Comparison of ENCODE assay signal across 16 cellular contexts in the genomic region with DNA sequence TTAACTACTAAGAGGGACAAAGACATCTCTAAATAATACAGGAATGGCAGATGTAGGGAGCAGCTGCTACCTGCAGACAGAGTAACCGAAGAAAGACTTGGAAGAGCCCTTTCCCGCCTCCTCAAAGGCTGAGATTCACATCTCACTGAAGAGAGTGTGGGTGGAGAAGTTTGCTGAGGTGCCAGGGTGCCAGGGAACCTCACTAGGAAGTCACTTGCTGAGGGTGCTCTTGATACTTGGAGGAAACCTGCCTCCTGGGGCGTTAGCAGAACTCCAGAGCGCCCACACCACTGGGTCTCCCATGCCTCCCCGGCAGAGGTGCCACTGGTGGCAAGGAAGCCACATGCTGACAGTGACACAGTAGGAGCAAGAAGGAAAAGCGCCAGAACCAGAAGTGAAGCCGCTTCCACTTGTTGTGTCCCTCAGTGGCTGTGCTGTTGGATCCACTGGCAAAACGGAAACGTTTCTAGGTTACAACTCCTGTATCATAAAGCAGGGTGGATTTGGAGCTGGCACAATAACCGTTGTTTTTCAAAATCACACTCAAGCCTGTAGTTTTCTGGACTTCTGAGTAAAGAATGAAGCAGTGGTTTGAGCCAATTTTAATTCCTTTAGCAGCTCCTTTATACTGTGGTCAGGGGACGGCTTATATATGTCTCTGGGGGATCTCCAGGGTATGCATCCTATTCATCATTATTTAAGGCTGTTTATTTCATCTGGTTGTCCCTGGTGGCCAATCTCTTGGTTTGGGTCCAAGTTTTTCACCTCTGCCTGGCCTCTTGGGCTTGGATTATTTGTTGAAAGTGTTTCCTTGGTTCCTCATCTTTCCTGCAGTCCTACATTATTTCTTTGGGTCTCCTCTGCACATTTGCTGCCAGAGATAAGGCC.
DNase-seq lines count a peak whose midpoint lies in the region; ATAC-seq and TF ChIP-seq lines count a peak whose summit lies in the region.
"Had no signal": no experiment of that assay in that cellular context is flagged by ENCODE, and none has a peak within 500 bp of the region (broad histone marks: within the 10 kb centered on the region; RNA-seq: fewer than 3 reads in every experiment).

No MANE protein-coding gene starts in this region.

- TF ChIP-seq POLR2A in erythroblast (IDR thresholded peaks at IDR 0.05; ENCODE audit: low read length), result no peak

- ATAC-seq in left ventricle myocardium superior, result peak; percentile 20
- ATAC-seq: activated naive CD8-positive, alpha-beta T cell treated with anti-CD3 and anti-CD28 coated beads, Interleukin-2, amount 50 U/mL, for 24 hours; lower lobe of right lung had no signal

- H3K79me2 ChIP-seq in mammary epithelial cell (ENCODE audit: insufficient read depth, low read length), result no peaks in the 10 kb centered on the region

- no peak for DNase-seq in left ventricle myocardium superior
- no peak for DNase-seq in right atrium auricular region (ENCODE audit: low spot score)
- no peak for DNase-seq in mammary epithelial cell
- DNase-seq in lung microvascular endothelial cell (ENCODE audit: low read depth in 2 of 2), result peak; percentile 6 to 75
- DNase-seq in tibial artery, result no peak
- DNase-seq in NOMO-1 treated with DMSO at 0.1 percent for 48 hours (lab: John Stamatoyannopoulos, UW; ENCODE audit: unreplicated experiment), result no peak
- no peak for DNase-seq in erythroblast (lab: John Stamatoyannopoulos, UW)
- no peak for DNase-seq in T-helper 1 cell
- DNase-seq: activated CD4-positive, alpha-beta T cell treated with anti-CD3 and anti-CD28 coated beads for 1 hour; activated naive CD8-positive, alpha-beta T cell treated with anti-CD3 and anti-CD28 coated beads, Interleukin-2, amount 50 U/mL, for 24 hours; esophagus squamous epithelium; lower lobe of right lung; NCI-H1092 treated with DMSO at 0.1 percent for 48 hours; NCI-H2227 treated with DMSO at 0.1 percent for 48 hours; small intestine had no signal

- intact Hi-C loops in left ventricle myocardium superior (cut with micrococcal nuclease), result no loop called here
- intact Hi-C loops in mammary epithelial cell (cut with micrococcal nuclease), result loop anchor here (1.0 kb wide), 1 partner anchor 21 kb away; no protein-coding TSS in a partner anchor
- intact Hi-C loops in tibial artery (cut with DNase I; ENCODE audit: low total_unique reads), result no loop called here

- BruUV-seq in mammary epithelial cell (replicated peaks; lab: Mats Ljungman, UMichigan), result TSS peak; percentile 65

- H3K9me3 ChIP-seq in right atrium auricular region (no peaks in the 10 kb centered on the region), mammary epithelial cell (replicated peaks; ENCODE audit: insufficient read depth, low read length) (no peaks in the 10 kb centered on the region), tibial artery (no peaks in the 10 kb centered on the region)
- H3K9me3 ChIP-seq: esophagus squamous epithelium, lower lobe of right lung had no signal

- TF ChIP-seq CTCF in right atrium auricular region (IDR thresholded peaks at IDR 0.05) (no peak), mammary epithelial cell (conservative IDR thresholded peaks at IDR 0.05 in 1 of 2, IDR thresholded peaks at IDR 0.05 in 1 of 2; ENCODE audit: extremely low read depth in 1 of 2, insufficient read depth in 1 of 2, low read depth in 1 of 2, low read length in 2 of 2) (no peak), tibial artery (IDR thresholded peaks at IDR 0.05) (no peak)

- H3K4me1 ChIP-seq in right atrium auricular region (peaks cover 0 to 20% of the 10 kb centered on the region in 2 donors), mammary epithelial cell (ENCODE audit: insufficient read depth, low read length) (peaks cover 31% of the 10 kb centered on the region), tibial artery (peaks cover 0 to 18% (median 8%) of the 10 kb centered on the region in 4 donors)

- H3K27ac ChIP-seq in right atrium auricular region (peak overlapping the region in 1 of 2 donors; percentile 10), mammary epithelial cell (ENCODE audit: insufficient read depth, low read depth, low read length) (peak overlapping the region; percentile 72), tibial artery (peak overlapping the region; percentile 25 to 50)
- H3K27ac ChIP-seq: coronary artery, lower lobe of right lung had no signal

- in situ Hi-C loops in mammary epithelial cell (cut with MboI; ENCODE audit: low sequenced_read_pairs in 2 of 2), result no loop called here

- H2AFZ ChIP-seq in mammary epithelial cell (ENCODE audit: low read depth, low read length), result no peak overlapping the region

- peak overlapping the region; percentile 25 for H3K9ac ChIP-seq in mammary epithelial cell (ENCODE audit: insufficient read depth, low read length)

- 91% methylated on average over 11 of the region's 11 CpGs for WGBS in mammary epithelial cell (ENCODE audit: low coverage, missing lambda C conversion rate)

- CTCF ChIA-PET in mammary epithelial cell (lab: Charles Lee; ENCODE audit: low non-redundant PET), result no interaction called here

- H4K20me1 ChIP-seq in mammary epithelial cell (ENCODE audit: insufficient read depth, low read length), result no peaks in the 10 kb centered on the region

- H3K36me3 ChIP-seq in right atrium auricular region (peaks cover 13% of the 10 kb centered on the region), mammary epithelial cell (ENCODE audit: insufficient read depth, low read length) (no peaks in the 10 kb centered on the region), tibial artery (peaks cover 6 to 28% (median 23%) of the 10 kb centered on the region in 3 donors)

- H3K4me2 ChIP-seq in mammary epithelial cell (ENCODE audit: insufficient read depth, low read depth, low read length), result no peak overlapping the region

- H3K27me3 ChIP-seq in right atrium auricular region, result no peaks in the 10 kb centered on the region
- no peaks in the 10 kb centered on the region for H3K27me3 ChIP-seq in mammary epithelial cell (ENCODE audit: insufficient read depth, low read length)
- no peaks in the 10 kb centered on the region for H3K27me3 ChIP-seq in tibial artery
- H3K27me3 ChIP-seq: esophagus squamous epithelium had no signal

- no peak overlapping the region for H3K4me3 ChIP-seq in right atrium auricular region
- H3K4me3 ChIP-seq in mammary epithelial cell (replicated peaks in 1 of 3; ENCODE audit: insufficient read depth in 1 of 3, low read depth in 2 of 3, low read length in 3 of 3), result no peak overlapping the region
- H3K4me3 ChIP-seq in tibial artery, result no peak overlapping the region
- H3K4me3 ChIP-seq: coronary artery, esophagus squamous epithelium, lower lobe of right lung had no signal

- dilution Hi-C loops in mammary epithelial cell (cut with HindIII; ENCODE audit: low sequenced_read_pairs), result no loop called here

Comparison
In these comparisons a context has a peak if more than half of its experiments do, and no peak if none do; other contexts are left out.
1. DNase-seq: peak in lung microvascular endothelial cell (2 of 2); none in left ventricle myocardium superior (single experiment), right atrium auricular region (single experiment), mammary epithelial cell (single experiment), tibial artery (0 of 2), NOMO-1 treated with DMSO at 0.1 percent for 48 hours (single experiment), erythroblast (0 of 2) and T-helper 1 cell (0 of 5).